Comparison of ENCODE assay signal across 9 cellular contexts in genomic region chr15:29115093-29115991, GRCh38.
DNase-seq lines count a peak whose midpoint lies in the region; ATAC-seq and TF ChIP-seq lines count a peak whose summit lies in the region.
"Had no signal": no experiment of that assay in that cellular context is flagged by ENCODE, and none has a peak within 500 bp of the region (broad histone marks: within the 10 kb centered on the region; RNA-seq: fewer than 3 reads in every experiment).

No MANE protein-coding gene starts in this region.

- H3K27me3 Mint-ChIP-seq in activated T-cell treated with anti-CD3 and anti-CD28 coated beads, Interleukin-2, amount 50 U/mL, for 4 hours (ENCODE audit: low read depth): no peaks in the 10 kb centered on the region

- H3K36me3 Mint-ChIP-seq in activated T-cell treated with anti-CD3 and anti-CD28 coated beads, Interleukin-2, amount 50 U/mL, for 4 hours (ENCODE audit: insufficient read depth): peaks cover 5% of the 10 kb centered on the region

- peak; percentile 31 for TF ChIP-seq CTCF in GM12864 (IDR thresholded peaks at IDR 0.05; ENCODE audit: low read depth, low read length, missing control alignments)
- peak in 1 of 4 experiments; percentile 35 for TF ChIP-seq CTCF in sigmoid colon (IDR thresholded peaks at IDR 0.05)

- TF ChIP-seq EP300 in sigmoid colon (IDR thresholded peaks at IDR 0.05): no peak

- H3K4me3 Mint-ChIP-seq in activated T-cell treated with anti-CD3 and anti-CD28 coated beads, Interleukin-2, amount 50 U/mL, for 4 hours: peak overlapping the region; percentile 53

- no peak for TF ChIP-seq POLR2A in sigmoid colon (IDR thresholded peaks at IDR 0.05)

- intact Hi-C loops in left cardiac atrium (cut with DNase I) (no loop called here), sigmoid colon (cut with DNase I) (no loop called here)

- no peaks in the 10 kb centered on the region for H3K9me3 Mint-ChIP-seq in activated T-cell treated with anti-CD3 and anti-CD28 coated beads, Interleukin-2, amount 50 U/mL, for 4 hours

- H3K4me3 ChIP-seq in GM12864 (ENCODE audit: low read depth, low read length) (no peak overlapping the region), sigmoid colon (peak overlapping the region; percentile 14 to 52 (median 38))

- peak; percentile 20 to 29 for ATAC-seq in activated T-cell treated with anti-CD3 and anti-CD28 coated beads, Interleukin-2, amount 50 U/mL, for 4 hours
- ATAC-seq in left cardiac atrium (peak; percentile 28 to 60), HG02610 (IDR thresholded peaks at IDR 0.05; ENCODE audit: unreplicated experiment) (no peak), GM18868 (IDR thresholded peaks at IDR 0.05; ENCODE audit: unreplicated experiment) (no peak)

- H3K9me3 ChIP-seq in sigmoid colon: no peaks in the 10 kb centered on the region

- peaks cover 0 to 14% (median 12%) of the 10 kb centered on the region in 4 donors for H3K4me1 ChIP-seq in sigmoid colon

- 6 to 12% methylated on average over 46 of the region's 46 CpGs for WGBS in sigmoid colon, 2 donors

- no peak overlapping the region for H3K27ac ChIP-seq in sigmoid colon

- H3K27me3 ChIP-seq in sigmoid colon: peaks cover 0 to 40% (median 5%) of the 10 kb centered on the region in 3 donors

- H3K4me1 Mint-ChIP-seq in activated T-cell treated with anti-CD3 and anti-CD28 coated beads, Interleukin-2, amount 50 U/mL, for 4 hours (ENCODE audit: low read depth): peaks cover 11% of the 10 kb centered on the region

- no peaks in the 10 kb centered on the region for H3K36me3 ChIP-seq in sigmoid colon

- DNase-seq in GM12864 (ENCODE audit: low read depth) (no peak), left cardiac atrium (no peak), sigmoid colon (no peak), H4 (ENCODE audit: low spot score) (no peak), NCI-H2081 (lab: John Stamatoyannopoulos, UW) (no peak)
- peak; percentile 16 for DNase-seq in activated T-cell treated with anti-CD3 and anti-CD28 coated beads, Interleukin-2, amount 50 U/mL, for 4 hours
- DNase-seq: effector CD4-positive, alpha-beta T cell had no signal

Comparison
In these comparisons a context has a peak if more than half of its experiments do, and no peak if none do; other contexts are left out.
1. ATAC-seq: peak in activated T-cell treated with anti-CD3 and anti-CD28 coated beads, Interleukin-2, amount 50 U/mL, for 4 hours (2 of 2) and left cardiac atrium (2 of 2); none in HG02610 (single experiment) and GM18868 (single experiment).